Comparison of ENCODE assay signal across 31 cellular contexts in genomic region chr12:41304526-41304925, GRCh38.
"Had no signal": no experiment of that assay in that cellular context is flagged by ENCODE, and none has a peak within 500 bp of the region (broad histone marks: within the 10 kb centered on the region; RNA-seq: fewer than 3 reads in every experiment).

No MANE protein-coding gene starts in this region.

- FAIRE-seq: endothelial cell of umbilical vein, kidney had no signal

- H3K4me1 Mint-ChIP-seq: naive B cell; stimulated activated naive CD8-positive, alpha-beta T cell treated with anti-CD3 and anti-CD28 coated beads, Interleukin-15, amount 100 ng/mL, for 72 hours had no signal

- H3K4me1 ChIP-seq: esophagus squamous epithelium, left lung, parathyroid adenoma, suprapubic skin, transverse colon, upper lobe of right lung, uterus had no signal

- H2AFZ ChIP-seq: hepatocyte, parathyroid adenoma had no signal

- H3K4me3 ChIP-seq: coronary artery, esophagus squamous epithelium, gastroesophageal sphincter, heart left ventricle, hepatocyte, left lung, mucosa of descending colon, right atrium auricular region, smooth muscle cell, suprapubic skin, transverse colon, upper lobe of right lung, uterus had no signal

- H3K27ac Mint-ChIP-seq: mesothelial cell of epicardium; natural killer cell treated with Interleukin-12 subunit alpha and Interleukin-12 subunit beta and Interleukin-15 and Interleukin-18, amount 100 ng/mL, for 72 hours; progenitor cell of endocrine pancreas; stimulated activated naive CD8-positive, alpha-beta T cell treated with anti-CD3 and anti-CD28 coated beads, Interleukin-15, amount 100 ng/mL, for 72 hours had no signal

- H3K27ac ChIP-seq: coronary artery, esophagus squamous epithelium, gastroesophageal sphincter, heart left ventricle, hepatocyte, left lung, parathyroid adenoma, right atrium auricular region, suprapubic skin, transverse colon, upper lobe of right lung, uterus had no signal

- H3K36me3 ChIP-seq: esophagus squamous epithelium, gastroesophageal sphincter, heart left ventricle, left lung, right atrium auricular region, suprapubic skin, transverse colon, upper lobe of right lung, uterus had no signal

- DNase-seq: dermis blood vessel endothelial cell; effector memory CD4-positive, alpha-beta T cell; erythroblast; esophagus squamous epithelium; heart left ventricle; kidney; left lung; mesenchymal stem cell; mucosa of descending colon; naive B cell; stimulated activated CD4-positive, alpha-beta T cell treated with anti-CD3 and anti-CD28 coated beads, Interleukin-12 subunit alpha, Interleukin-12 subunit beta, amount 100 ng/mL, for 4 hours; stimulated activated CD4-positive, alpha-beta T cell treated with anti-CD3 and anti-CD28 coated beads, Interleukin-1b, Interleukin-23, amount 100 ng/mL, for 48 hours; stimulated activated CD4-positive, alpha-beta T cell treated with anti-CD3 and anti-CD28 coated beads, Interleukin-4, amount 100 ng/mL, for 1 hour; stimulated activated CD8-positive, alpha-beta memory T cell treated with anti-CD3 and anti-CD28 coated beads, Interleukin-4, amount 100 ng/mL, for 48 hours; stimulated activated naive CD4-positive, alpha-beta T cell; stimulated activated naive CD8-positive, alpha-beta T cell treated with anti-CD3 and anti-CD28 coated beads, Interleukin-15, amount 100 ng/mL, for 72 hours; transverse colon; upper lobe of right lung; uterus had no signal

- H3K36me3 Mint-ChIP-seq: mesothelial cell of epicardium; naive B cell; natural killer cell treated with Interleukin-12 subunit alpha and Interleukin-12 subunit beta and Interleukin-15 and Interleukin-18, amount 100 ng/mL, for 72 hours had no signal

- H3K9me3 ChIP-seq: esophagus squamous epithelium, gastroesophageal sphincter, left lung, mucosa of descending colon, suprapubic skin, transverse colon, upper lobe of right lung, uterus had no signal

- H3K4me2 ChIP-seq: hepatocyte, smooth muscle cell had no signal

- H3K27me3 Mint-ChIP-seq: natural killer cell treated with Interleukin-12 subunit alpha and Interleukin-12 subunit beta and Interleukin-15 and Interleukin-18, amount 100 ng/mL, for 72 hours; progenitor cell of endocrine pancreas had no signal

- H3K79me2 ChIP-seq: hepatocyte, parathyroid adenoma had no signal

- H3K27me3 ChIP-seq: esophagus squamous epithelium, gastroesophageal sphincter, heart left ventricle, hepatocyte, left lung, right atrium auricular region, suprapubic skin, transverse colon, upper lobe of right lung, uterus had no signal

- H3K9me3 Mint-ChIP-seq: mesothelial cell of epicardium; naive B cell; neural crest cell; stimulated activated naive CD8-positive, alpha-beta T cell treated with anti-CD3 and anti-CD28 coated beads, Interleukin-15, amount 100 ng/mL, for 72 hours had no signal

- H3K4me3 Mint-ChIP-seq: mesothelial cell of epicardium; naive B cell; natural killer cell treated with Interleukin-12 subunit alpha and Interleukin-12 subunit beta and Interleukin-15 and Interleukin-18, amount 100 ng/mL, for 72 hours; neural crest cell; stimulated activated naive CD8-positive, alpha-beta T cell treated with anti-CD3 and anti-CD28 coated beads, Interleukin-15, amount 100 ng/mL, for 72 hours had no signal
